8 cellular contexts compared by ENCODE assay signal in genomic region chr3:138188013-138188352, GRCh38. TPM values are rescaled to one million over a fixed set of nuclear protein-coding genes. Genes with fewer than 3 reads are reported as not detected.
DNase-seq lines count a peak whose midpoint lies in the region; ATAC-seq and TF ChIP-seq lines count a peak whose summit lies in the region.

No MANE protein-coding gene starts in this region.

- no peaks in the 10 kb centered on the region for H3K9me3 ChIP-seq in BE2C
- no peaks in the 10 kb centered on the region for H3K9me3 ChIP-seq in HAP-1

- in situ Hi-C loops in HAP-1 (cut with MboI; ENCODE audit: low sequenced_read_pairs): no loop called here

- H3K36me3 ChIP-seq in BE2C: peaks cover 26% of the 10 kb centered on the region
- peaks cover 5% of the 10 kb centered on the region for H3K36me3 ChIP-seq in HAP-1 (replicated peaks)

- peaks cover 27% of the 10 kb centered on the region for H3K4me1 Mint-ChIP-seq in T-helper 2 cell treated with Interferon-gamma antibody and Interleukin-4, amounts not matched to agents 5 μg/mL and 100 μg/mL, for 36 hours (ENCODE audit: low read depth)

- peaks cover 20% of the 10 kb centered on the region for H3K27me3 ChIP-seq in BE2C
- no peaks in the 10 kb centered on the region for H3K27me3 ChIP-seq in HAP-1 (ENCODE audit: low read depth)

- peak overlapping the region; percentile 95 for H3K4me3 Mint-ChIP-seq in T-helper 2 cell treated with Interferon-gamma antibody and Interleukin-4, amounts not matched to agents 5 μg/mL and 100 μg/mL, for 36 hours

- TF ChIP-seq CTCF in BE2C (IDR thresholded peaks at IDR 0.05; ENCODE audit: low read depth, low read length) (no peak), omental fat pad (IDR thresholded peaks at IDR 0.05) (no peak)

- peak overlapping the region; percentile 88 for H3K27ac Mint-ChIP-seq in T-helper 2 cell treated with Interferon-gamma antibody and Interleukin-4, amounts not matched to agents 5 μg/mL and 100 μg/mL, for 36 hours

- H3K36me3 Mint-ChIP-seq in T-helper 2 cell treated with Interferon-gamma antibody and Interleukin-4, amounts not matched to agents 5 μg/mL and 100 μg/mL, for 36 hours (ENCODE audit: low read depth): peaks cover 14% of the 10 kb centered on the region

- ATAC-seq in omental fat pad (ENCODE audit: low FRiP score) (peak; percentile 86), HG03135 (IDR thresholded peaks at IDR 0.05; ENCODE audit: unreplicated experiment) (no peak)

- H3K4me3 ChIP-seq in BE2C (ENCODE audit: low read depth, low read length) (peak overlapping the region; percentile 94), HAP-1 (peak overlapping the region; percentile 90)

- no peak for DNase-seq in BE2C
- no peak for DNase-seq in HAP-1 (ENCODE audit: low spot score in 2 of 2)
- no peak for DNase-seq in T-helper 2 cell treated with Interferon-gamma antibody and Interleukin-4, amounts not matched to agents 5 μg/mL and 100 μg/mL, for 36 hours (ENCODE audit: low spot score)
- peak; percentile 73 for DNase-seq in fibroblast of gingiva (ENCODE audit: low read depth)
- DNase-seq in omental fat pad (ENCODE audit: low spot score): peak; percentile 39
- DNase-seq in putamen (ENCODE audit: low spot score): no peak
- no peak for DNase-seq in activated effector memory CD4-positive, alpha-beta T cell treated with Interleukin-2 at 50 U/mL for 16 hours

- H3K27me3 Mint-ChIP-seq in T-helper 2 cell treated with Interferon-gamma antibody and Interleukin-4, amounts not matched to agents 5 μg/mL and 100 μg/mL, for 36 hours (ENCODE audit: low read depth): peaks cover 17% of the 10 kb centered on the region

- H3K9me3 Mint-ChIP-seq in T-helper 2 cell treated with Interferon-gamma antibody and Interleukin-4, amounts not matched to agents 5 μg/mL and 100 μg/mL, for 36 hours: no peaks in the 10 kb centered on the region

- H3K4me1 ChIP-seq in BE2C (peaks cover 2% of the 10 kb centered on the region; the same call in 1 of the 2 replicates), HAP-1 (peaks cover 14% of the 10 kb centered on the region)

RNA-seq across cellular contexts. Expression of gene ARMC8, which starts 0.9 kb away (rescaled TPM):
- 20.2 TPM for polyA plus RNA-seq in BE2C (2012; ENCODE audit: insufficient read depth, insufficient read length, low read depth)
- 100 to 1,000 TPM in 2 of 4 donors, 10 to 100 TPM in 2; 61.5 to 121 (median 95.3) TPM for total RNA-seq in omental fat pad

RNA-seq across cellular contexts. Expression of gene DBR1, which starts 13.3 kb away (rescaled TPM):
- polyA plus RNA-seq in BE2C (2012; ENCODE audit: insufficient read depth, insufficient read length, low read depth): 16.3 TPM
- total RNA-seq in omental fat pad: 10 to 100 TPM in 3 of 4 donors, 1 to 10 TPM in 1; 7.2 to 13.1 (median 11.7) TPM

RNA-seq across cellular contexts. Expression of gene A4GNT, which starts 55.8 kb away (rescaled TPM):
- polyA plus RNA-seq in BE2C (2012; ENCODE audit: insufficient read depth, insufficient read length, low read depth): not detected
- total RNA-seq in omental fat pad: not detected

Comparison
In these comparisons a context has a peak if more than half of its experiments do, and no peak if none do; other contexts are left out.
1. DNase-seq: peak in fibroblast of gingiva (single experiment) and omental fat pad (single experiment); none in BE2C (single experiment), HAP-1 (0 of 2), T-helper 2 cell treated with Interferon-gamma antibody and Interleukin-4, amounts not matched to agents 5 μg/mL and 100 μg/mL, for 36 hours (single experiment), putamen (single experiment) and activated effector memory CD4-positive, alpha-beta T cell treated with Interleukin-2 at 50 U/mL for 16 hours (single experiment).